18 cellular contexts compared by ENCODE assay signal in genomic region chr6:9138856-9139426, GRCh38.
A peak's percentile ranks its signal among the peaks of the same experiment; 100 is the strongest.
DNase-seq lines count a peak whose midpoint lies in the region; ATAC-seq and TF ChIP-seq lines count a peak whose summit lies in the region.
"Had no signal": no experiment of that assay in that cellular context is flagged by ENCODE, and none has a peak within 500 bp of the region (broad histone marks: within the 10 kb centered on the region; RNA-seq: fewer than 3 reads in every experiment).

No MANE protein-coding gene starts in this region.

- no peak for ATAC-seq in HG03175 (IDR thresholded peaks at IDR 0.05; ENCODE audit: unreplicated experiment)
- no peak for ATAC-seq in GM21619 (IDR thresholded peaks at IDR 0.05; ENCODE audit: unreplicated experiment)

- H3K36me3 ChIP-seq in A673 (ENCODE audit: insufficient read depth, low read length, poor library complexity, severe bottlenecking) (no peaks in the 10 kb centered on the region), transverse colon (no peaks in the 10 kb centered on the region)
- H3K36me3 ChIP-seq: HAP-1, sigmoid colon had no signal

- POLR2A ChIA-PET in A673 (lab: Charles Lee; ENCODE audit: low non-redundant PET): interaction anchor here (0.7 kb wide), 1 partner anchor 1697 kb away, joined by 3 read pairs; no protein-coding TSS in a partner anchor

- 70 to 77% methylated on average over 5 of the region's 5 CpGs for WGBS in transverse colon (ENCODE audit: low coverage in 1 of 2), 2 donors

- H3K9me3 ChIP-seq in A673 (ENCODE audit: low read depth, low read length, poor library complexity, severe bottlenecking) (no peaks in the 10 kb centered on the region), transverse colon (no peaks in the 10 kb centered on the region)
- H3K9me3 ChIP-seq: Caco-2, HAP-1, sigmoid colon had no signal

- CTCF ChIA-PET in A673 (lab: Charles Lee): no interaction called here

- TF ChIP-seq POLR2A in transverse colon (IDR thresholded peaks at IDR 0.05): no peak

- intact Hi-C loops in A673 (cut with micrococcal nuclease; ENCODE audit: unreplicated experiment) (no loop called here), transverse colon (cut with DNase I; ENCODE audit: low total_unique reads) (no loop called here)

- in situ Hi-C loops in astrocyte of the spinal cord (cut with HindIII; ENCODE audit: low sequenced_read_pairs): no loop called here
- in situ Hi-C loops in transverse colon (cut with MboI; ENCODE audit: low pct_ligation_motif_present in 1 of 4, low pct_unique_long_range_greater_than_20kb in 1 of 4, low sequenced_read_pairs in 3 of 4): no loop called here

- BruUV-seq in A673 (replicated peaks; lab: Mats Ljungman, UMichigan): no TSS peak

- DNase-seq in A673 (ENCODE audit: low spot score): peak; percentile 18
- DNase-seq in Daoy (ENCODE audit: low read depth): peak; percentile 18
- DNase-seq in NCI-H2171 treated with DMSO at 0.1 percent for 48 hours (lab: John Stamatoyannopoulos, UW): peak; percentile 86
- peak; percentile 5 for DNase-seq in astrocyte of the spinal cord (ENCODE audit: low read depth, low spot score)
- no peak for DNase-seq in transverse colon
- no peak for DNase-seq in NCI-H128 (lab: John Stamatoyannopoulos, UW; ENCODE audit: unreplicated experiment)
- DNase-seq: activated CD4-positive, alpha-beta T cell treated with anti-CD3 and anti-CD28 coated beads, Interleukin-2, amount 50 U/mL, for 48 hours; activated naive CD8-positive, alpha-beta T cell treated with anti-CD3 and anti-CD28 coated beads for 36 hours; activated T-cell treated with anti-CD3 and anti-CD28 coated beads, Interleukin-2, amount 50 U/mL, for 48 hours; Caco-2; effector CD4-positive, alpha-beta T cell; NCI-H524; nucleus accumbens; sigmoid colon had no signal

- no peak for TF ChIP-seq CTCF in A673 (conservative IDR thresholded peaks at IDR 0.05; ENCODE audit: low read depth, low read length)
- TF ChIP-seq CTCF in astrocyte of the spinal cord (IDR thresholded peaks at IDR 0.05; ENCODE audit: low read depth, low read length): no peak
- TF ChIP-seq CTCF in transverse colon (IDR thresholded peaks at IDR 0.05): no peak

- H3K4me1 ChIP-seq in A673 (ENCODE audit: insufficient read depth, low read length, poor library complexity, severe bottlenecking) (peaks cover 48% of the 10 kb centered on the region), transverse colon (peaks cover 0 to 12% (median 5%) of the 10 kb centered on the region in 4 donors)
- H3K4me1 ChIP-seq: Caco-2, HAP-1 had no signal

- H3K27ac ChIP-seq in A673 (ENCODE audit: low read depth, low read length, poor library complexity, severe bottlenecking) (no peak overlapping the region), transverse colon (no peak overlapping the region)
- H3K27ac ChIP-seq: foreskin keratinocyte, sigmoid colon had no signal

- H3K27me3 ChIP-seq in A673 (replicated peaks; ENCODE audit: insufficient read depth, low read depth, low read length, poor library complexity): no peaks in the 10 kb centered on the region
- no peaks in the 10 kb centered on the region for H3K27me3 ChIP-seq in transverse colon
- H3K27me3 ChIP-seq: foreskin keratinocyte, sigmoid colon had no signal

- TF ChIP-seq EP300 in transverse colon (IDR thresholded peaks at IDR 0.05; ENCODE audit: low read depth): no peak

- no peak overlapping the region for H3K4me3 ChIP-seq in A673 (ENCODE audit: low read depth, low read length, poor library complexity, severe bottlenecking)
- H3K4me3 ChIP-seq in astrocyte of the spinal cord (ENCODE audit: low read depth, low read length): no peak overlapping the region
- no peak overlapping the region for H3K4me3 ChIP-seq in transverse colon
- H3K4me3 ChIP-seq: HAP-1, sigmoid colon had no signal

Comparison
In these comparisons a context has a peak if more than half of its experiments do, and no peak if none do; other contexts are left out.
1. DNase-seq: peak in A673 (single experiment), Daoy (single experiment), NCI-H2171 treated with DMSO at 0.1 percent for 48 hours (single experiment) and astrocyte of the spinal cord (single experiment); none in transverse colon (single experiment) and NCI-H128 (single experiment).